Comparison of ENCODE assay signal across 1 cellular context in the genomic region with DNA sequence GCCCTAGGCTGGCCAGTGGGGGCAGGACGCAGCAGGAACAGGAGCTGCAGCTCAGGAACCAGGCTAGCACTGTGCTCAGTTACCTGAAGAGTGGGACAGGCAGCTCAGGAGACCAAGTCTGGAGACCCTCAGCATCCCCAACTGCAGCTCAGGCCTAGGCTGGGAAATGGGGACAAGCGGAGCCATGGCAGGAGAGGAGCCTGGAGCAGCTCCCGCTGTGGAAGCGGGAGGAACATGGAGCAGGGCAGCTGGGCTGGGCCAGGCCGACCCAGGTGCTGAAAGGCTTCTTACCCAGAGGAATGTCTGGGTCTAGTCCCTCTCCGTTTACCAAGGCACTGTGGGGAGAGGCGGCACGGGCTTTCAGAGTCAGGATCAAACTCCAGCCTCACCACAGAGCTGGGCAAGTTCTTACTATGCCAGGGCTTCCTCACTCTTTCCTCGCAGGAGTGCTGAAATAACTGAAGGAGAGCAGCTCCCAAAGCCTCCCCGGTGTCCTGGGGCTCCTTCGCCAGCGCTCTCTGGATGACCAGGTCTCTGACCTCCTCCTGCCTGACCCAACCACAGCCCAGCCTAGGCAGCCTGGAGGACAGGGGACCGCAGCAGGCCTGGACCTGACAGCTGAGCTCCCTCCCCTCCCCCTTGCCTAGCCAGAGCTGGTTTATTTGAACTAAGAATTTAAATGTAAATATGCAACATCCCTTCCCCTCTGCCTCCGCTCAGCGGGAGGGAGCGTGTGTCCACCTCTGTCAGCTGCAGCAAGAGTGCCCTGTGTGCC.
TF ChIP-seq lines count a peak whose summit lies in the region.

No MANE protein-coding gene starts in this region.

TF ChIP-seq in H1, 55 proteins besides CTCF, POLR2A, EP300 and RAD21 (continued from another document):
- TF ChIP-seq, protein P1, sequence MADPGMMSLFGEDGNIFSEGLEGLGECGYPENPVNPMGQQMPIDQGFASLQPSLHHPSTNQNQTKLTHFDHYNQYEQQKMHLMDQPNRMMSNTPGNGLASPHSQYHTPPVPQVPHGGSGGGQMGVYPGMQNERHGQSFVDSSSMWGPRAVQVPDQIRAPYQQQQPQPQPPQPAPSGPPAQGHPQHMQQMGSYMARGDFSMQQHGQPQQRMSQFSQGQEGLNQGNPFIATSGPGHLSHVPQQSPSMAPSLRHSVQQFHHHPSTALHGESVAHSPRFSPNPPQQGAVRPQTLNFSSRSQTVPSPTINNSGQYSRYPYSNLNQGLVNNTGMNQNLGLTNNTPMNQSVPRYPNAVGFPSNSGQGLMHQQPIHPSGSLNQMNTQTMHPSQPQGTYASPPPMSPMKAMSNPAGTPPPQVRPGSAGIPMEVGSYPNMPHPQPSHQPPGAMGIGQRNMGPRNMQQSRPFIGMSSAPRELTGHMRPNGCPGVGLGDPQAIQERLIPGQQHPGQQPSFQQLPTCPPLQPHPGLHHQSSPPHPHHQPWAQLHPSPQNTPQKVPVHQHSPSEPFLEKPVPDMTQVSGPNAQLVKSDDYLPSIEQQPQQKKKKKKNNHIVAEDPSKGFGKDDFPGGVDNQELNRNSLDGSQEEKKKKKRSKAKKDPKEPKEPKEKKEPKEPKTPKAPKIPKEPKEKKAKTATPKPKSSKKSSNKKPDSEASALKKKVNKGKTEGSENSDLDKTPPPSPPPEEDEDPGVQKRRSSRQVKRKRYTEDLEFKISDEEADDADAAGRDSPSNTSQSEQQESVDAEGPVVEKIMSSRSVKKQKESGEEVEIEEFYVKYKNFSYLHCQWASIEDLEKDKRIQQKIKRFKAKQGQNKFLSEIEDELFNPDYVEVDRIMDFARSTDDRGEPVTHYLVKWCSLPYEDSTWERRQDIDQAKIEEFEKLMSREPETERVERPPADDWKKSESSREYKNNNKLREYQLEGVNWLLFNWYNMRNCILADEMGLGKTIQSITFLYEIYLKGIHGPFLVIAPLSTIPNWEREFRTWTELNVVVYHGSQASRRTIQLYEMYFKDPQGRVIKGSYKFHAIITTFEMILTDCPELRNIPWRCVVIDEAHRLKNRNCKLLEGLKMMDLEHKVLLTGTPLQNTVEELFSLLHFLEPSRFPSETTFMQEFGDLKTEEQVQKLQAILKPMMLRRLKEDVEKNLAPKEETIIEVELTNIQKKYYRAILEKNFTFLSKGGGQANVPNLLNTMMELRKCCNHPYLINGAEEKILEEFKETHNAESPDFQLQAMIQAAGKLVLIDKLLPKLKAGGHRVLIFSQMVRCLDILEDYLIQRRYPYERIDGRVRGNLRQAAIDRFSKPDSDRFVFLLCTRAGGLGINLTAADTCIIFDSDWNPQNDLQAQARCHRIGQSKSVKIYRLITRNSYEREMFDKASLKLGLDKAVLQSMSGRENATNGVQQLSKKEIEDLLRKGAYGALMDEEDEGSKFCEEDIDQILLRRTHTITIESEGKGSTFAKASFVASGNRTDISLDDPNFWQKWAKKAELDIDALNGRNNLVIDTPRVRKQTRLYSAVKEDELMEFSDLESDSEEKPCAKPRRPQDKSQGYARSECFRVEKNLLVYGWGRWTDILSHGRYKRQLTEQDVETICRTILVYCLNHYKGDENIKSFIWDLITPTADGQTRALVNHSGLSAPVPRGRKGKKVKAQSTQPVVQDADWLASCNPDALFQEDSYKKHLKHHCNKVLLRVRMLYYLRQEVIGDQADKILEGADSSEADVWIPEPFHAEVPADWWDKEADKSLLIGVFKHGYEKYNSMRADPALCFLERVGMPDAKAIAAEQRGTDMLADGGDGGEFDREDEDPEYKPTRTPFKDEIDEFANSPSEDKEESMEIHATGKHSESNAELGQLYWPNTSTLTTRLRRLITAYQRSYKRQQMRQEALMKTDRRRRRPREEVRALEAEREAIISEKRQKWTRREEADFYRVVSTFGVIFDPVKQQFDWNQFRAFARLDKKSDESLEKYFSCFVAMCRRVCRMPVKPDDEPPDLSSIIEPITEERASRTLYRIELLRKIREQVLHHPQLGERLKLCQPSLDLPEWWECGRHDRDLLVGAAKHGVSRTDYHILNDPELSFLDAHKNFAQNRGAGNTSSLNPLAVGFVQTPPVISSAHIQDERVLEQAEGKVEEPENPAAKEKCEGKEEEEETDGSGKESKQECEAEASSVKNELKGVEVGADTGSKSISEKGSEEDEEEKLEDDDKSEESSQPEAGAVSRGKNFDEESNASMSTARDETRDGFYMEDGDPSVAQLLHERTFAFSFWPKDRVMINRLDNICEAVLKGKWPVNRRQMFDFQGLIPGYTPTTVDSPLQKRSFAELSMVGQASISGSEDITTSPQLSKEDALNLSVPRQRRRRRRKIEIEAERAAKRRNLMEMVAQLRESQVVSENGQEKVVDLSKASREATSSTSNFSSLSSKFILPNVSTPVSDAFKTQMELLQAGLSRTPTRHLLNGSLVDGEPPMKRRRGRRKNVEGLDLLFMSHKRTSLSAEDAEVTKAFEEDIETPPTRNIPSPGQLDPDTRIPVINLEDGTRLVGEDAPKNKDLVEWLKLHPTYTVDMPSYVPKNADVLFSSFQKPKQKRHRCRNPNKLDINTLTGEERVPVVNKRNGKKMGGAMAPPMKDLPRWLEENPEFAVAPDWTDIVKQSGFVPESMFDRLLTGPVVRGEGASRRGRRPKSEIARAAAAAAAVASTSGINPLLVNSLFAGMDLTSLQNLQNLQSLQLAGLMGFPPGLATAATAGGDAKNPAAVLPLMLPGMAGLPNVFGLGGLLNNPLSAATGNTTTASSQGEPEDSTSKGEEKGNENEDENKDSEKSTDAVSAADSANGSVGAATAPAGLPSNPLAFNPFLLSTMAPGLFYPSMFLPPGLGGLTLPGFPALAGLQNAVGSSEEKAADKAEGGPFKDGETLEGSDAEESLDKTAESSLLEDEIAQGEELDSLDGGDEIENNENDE (IDR thresholded peaks at IDR 0.05; ENCODE audit: insufficient replicate concordance, low read length): no peak
